1 cellular context compared by ENCODE assay signal in the genomic region with DNA sequence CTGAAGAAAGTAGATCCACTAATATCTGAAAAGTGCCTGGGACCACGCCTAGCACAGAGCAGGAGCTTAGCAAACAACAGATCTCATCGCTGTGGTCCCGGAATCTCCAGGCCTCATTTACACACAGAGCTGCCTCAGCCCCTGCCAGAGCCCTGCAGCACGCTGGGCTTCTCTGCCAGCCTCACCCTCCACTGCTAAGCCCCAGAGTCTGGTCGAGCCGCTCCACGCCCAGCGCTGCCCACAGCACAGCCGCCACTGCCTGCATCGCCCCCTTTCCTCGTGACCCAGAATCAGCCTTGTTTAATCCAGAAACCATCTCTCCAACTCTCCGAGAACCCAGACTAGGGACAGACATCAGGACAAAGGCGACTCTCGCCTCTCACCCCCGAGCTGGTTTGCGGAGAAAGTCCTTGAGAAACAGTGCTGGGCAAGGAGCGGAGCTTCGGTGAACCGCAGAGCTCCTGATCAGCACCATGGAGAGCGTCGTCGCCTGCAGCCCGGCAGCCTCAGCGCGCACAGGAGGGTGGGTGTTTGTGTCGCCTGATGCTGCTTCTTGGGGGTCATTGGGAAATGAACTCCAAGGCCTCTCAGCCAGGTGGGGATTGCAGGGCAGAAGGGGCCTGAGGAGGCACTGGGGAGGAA.
TF ChIP-seq lines count a peak whose summit lies in the region.

No MANE protein-coding gene starts in this region.

TF ChIP-seq in HepG2, 621 proteins besides CTCF, POLR2A, EP300 and RAD21 (continued from another document and continues in another):
- 0 out of 2 replicates have a peak, but pooled peaks have one; percentile 18 for TF ChIP-seq ELF3 (CRISPR knock-in tag; IDR thresholded peaks at IDR 0.05)
- TF ChIP-seq, protein P1, sequence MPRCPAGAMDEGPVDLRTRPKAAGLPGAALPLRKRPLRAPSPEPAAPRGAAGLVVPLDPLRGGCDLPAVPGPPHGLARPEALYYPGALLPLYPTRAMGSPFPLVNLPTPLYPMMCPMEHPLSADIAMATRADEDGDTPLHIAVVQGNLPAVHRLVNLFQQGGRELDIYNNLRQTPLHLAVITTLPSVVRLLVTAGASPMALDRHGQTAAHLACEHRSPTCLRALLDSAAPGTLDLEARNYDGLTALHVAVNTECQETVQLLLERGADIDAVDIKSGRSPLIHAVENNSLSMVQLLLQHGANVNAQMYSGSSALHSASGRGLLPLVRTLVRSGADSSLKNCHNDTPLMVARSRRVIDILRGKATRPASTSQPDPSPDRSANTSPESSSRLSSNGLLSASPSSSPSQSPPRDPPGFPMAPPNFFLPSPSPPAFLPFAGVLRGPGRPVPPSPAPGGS (CRISPR knock-in tag; IDR thresholded peaks at IDR 0.05) = no peak
- no peak for TF ChIP-seq FOXA3 (CRISPR knock-in tag; IDR thresholded peaks at IDR 0.05)
- no peak for TF ChIP-seq SUZ12 (IDR thresholded peaks at IDR 0.05; ENCODE audit: low read depth, low read length)
- no peak for TF ChIP-seq NFIC (IDR thresholded peaks at IDR 0.05; ENCODE audit: low read length)
- TF ChIP-seq, protein P2, sequence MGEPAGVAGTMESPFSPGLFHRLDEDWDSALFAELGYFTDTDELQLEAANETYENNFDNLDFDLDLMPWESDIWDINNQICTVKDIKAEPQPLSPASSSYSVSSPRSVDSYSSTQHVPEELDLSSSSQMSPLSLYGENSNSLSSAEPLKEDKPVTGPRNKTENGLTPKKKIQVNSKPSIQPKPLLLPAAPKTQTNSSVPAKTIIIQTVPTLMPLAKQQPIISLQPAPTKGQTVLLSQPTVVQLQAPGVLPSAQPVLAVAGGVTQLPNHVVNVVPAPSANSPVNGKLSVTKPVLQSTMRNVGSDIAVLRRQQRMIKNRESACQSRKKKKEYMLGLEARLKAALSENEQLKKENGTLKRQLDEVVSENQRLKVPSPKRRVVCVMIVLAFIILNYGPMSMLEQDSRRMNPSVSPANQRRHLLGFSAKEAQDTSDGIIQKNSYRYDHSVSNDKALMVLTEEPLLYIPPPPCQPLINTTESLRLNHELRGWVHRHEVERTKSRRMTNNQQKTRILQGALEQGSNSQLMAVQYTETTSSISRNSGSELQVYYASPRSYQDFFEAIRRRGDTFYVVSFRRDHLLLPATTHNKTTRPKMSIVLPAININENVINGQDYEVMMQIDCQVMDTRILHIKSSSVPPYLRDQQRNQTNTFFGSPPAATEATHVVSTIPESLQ (CRISPR knock-in tag; conservative IDR thresholded peaks at IDR 0.05) = no peak
- 0 out of 2 replicates have a peak, but pooled peaks have one; percentile 26 for TF ChIP-seq ERF (CRISPR knock-in tag; IDR thresholded peaks at IDR 0.05)
- peak; percentile 41; the same call in 1 of the 2 replicates for TF ChIP-seq TFE3 (CRISPR knock-in tag; IDR thresholded peaks at IDR 0.05)
- 0 out of 2 replicates have a peak, but pooled peaks have one; percentile 56 for TF ChIP-seq ZFYVE20 (CRISPR knock-in tag; IDR thresholded peaks at IDR 0.05; ENCODE audit: borderline replicate concordance, low read depth)
- no peak for TF ChIP-seq ZNF124 (CRISPR knock-in tag; IDR thresholded peaks at IDR 0.05)
- TF ChIP-seq HES4 (CRISPR knock-in tag; IDR thresholded peaks at IDR 0.05; ENCODE audit: borderline replicate concordance) = peak; percentile 81; the same call in 1 of the 2 replicates
- TF ChIP-seq ZNF569 (CRISPR knock-in tag; IDR thresholded peaks at IDR 0.05; ENCODE audit: borderline replicate concordance) = no peak
- no peak for TF ChIP-seq MTERF4 (CRISPR knock-in tag; IDR thresholded peaks at IDR 0.05)
- no peak for TF ChIP-seq TIGD3 (CRISPR knock-in tag; IDR thresholded peaks at IDR 0.05; ENCODE audit: borderline replicate concordance)
- TF ChIP-seq TSC22D2 (CRISPR knock-in tag; IDR thresholded peaks at IDR 0.05; ENCODE audit: borderline replicate concordance) = peak; percentile 80; the same call in 1 of the 2 replicates
- no peak for TF ChIP-seq FOXO4 (CRISPR knock-in tag; conservative IDR thresholded peaks at IDR 0.05)
- no peak for TF ChIP-seq ZSCAN29 (CRISPR knock-in tag; conservative IDR thresholded peaks at IDR 0.05)
- no peak; the same call in 1 of the 2 replicates for TF ChIP-seq TGIF2 (CRISPR knock-in tag; IDR thresholded peaks at IDR 0.05)
- no peak for TF ChIP-seq REL (CRISPR knock-in tag; conservative IDR thresholded peaks at IDR 0.05)
- no peak for TF ChIP-seq ZBTB10 (CRISPR knock-in tag; IDR thresholded peaks at IDR 0.05; ENCODE audit: borderline replicate concordance)
- no peak for TF ChIP-seq NCOA5 (CRISPR knock-in tag; IDR thresholded peaks at IDR 0.05)
- TF ChIP-seq SIX4 (CRISPR knock-in tag; IDR thresholded peaks at IDR 0.05) = no peak
- no peak for TF ChIP-seq SOX13 (IDR thresholded peaks at IDR 0.05)
- TF ChIP-seq SOX13 (CRISPR knock-in tag; conservative IDR thresholded peaks at IDR 0.05 in 1 of 2, IDR thresholded peaks at IDR 0.05 in 1 of 2) = 0 out of 4 replicates have a peak, but pooled peaks of 1 of the 2 experiments have one; percentile 14
- TF ChIP-seq ZNF543 (CRISPR knock-in tag; IDR thresholded peaks at IDR 0.05) = no peak
- 0 out of 2 replicates have a peak, but pooled peaks have one; percentile 32 for TF ChIP-seq FLYWCH1 (CRISPR knock-in tag; IDR thresholded peaks at IDR 0.05)
- no peak for TF ChIP-seq ZBTB4 (CRISPR knock-in tag; IDR thresholded peaks at IDR 0.05; ENCODE audit: borderline replicate concordance)
- TF ChIP-seq NR2F2 (IDR thresholded peaks at IDR 0.05; ENCODE audit: borderline replicate concordance, low read depth) = no peak
- no peak for TF ChIP-seq GLI4 (CRISPR knock-in tag; IDR thresholded peaks at IDR 0.05; ENCODE audit: borderline replicate concordance)
- TF ChIP-seq, protein P3, sequence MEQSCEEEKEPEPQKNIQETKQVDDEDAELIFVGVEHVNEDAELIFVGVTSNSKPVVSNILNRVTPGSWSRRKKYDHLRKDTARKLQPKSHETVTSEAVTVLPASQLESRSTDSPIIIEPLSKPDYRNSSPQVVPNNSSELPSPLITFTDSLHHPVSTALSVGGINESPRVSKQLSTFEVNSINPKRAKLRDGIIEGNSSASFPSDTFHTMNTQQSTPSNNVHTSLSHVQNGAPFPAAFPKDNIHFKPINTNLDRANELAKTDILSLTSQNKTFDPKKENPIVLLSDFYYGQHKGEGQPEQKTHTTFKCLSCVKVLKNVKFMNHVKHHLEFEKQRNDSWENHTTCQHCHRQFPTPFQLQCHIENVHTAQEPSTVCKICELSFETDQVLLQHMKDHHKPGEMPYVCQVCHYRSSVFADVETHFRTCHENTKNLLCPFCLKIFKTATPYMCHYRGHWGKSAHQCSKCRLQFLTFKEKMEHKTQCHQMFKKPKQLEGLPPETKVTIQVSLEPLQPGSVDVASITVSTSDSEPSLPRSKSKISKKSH (CRISPR knock-in tag; IDR thresholded peaks at IDR 0.05; ENCODE audit: borderline replicate concordance) = 0 out of 2 replicates have a peak, but pooled peaks have one; percentile 20
- TF ChIP-seq TBL1XR1 (IDR thresholded peaks at IDR 0.05; ENCODE audit: borderline replicate concordance, low read length, partially characterized antibody) = no peak
- TF ChIP-seq KLF15 (CRISPR knock-in tag; IDR thresholded peaks at IDR 0.05; ENCODE audit: borderline replicate concordance) = no peak
- peak; percentile 62; the same call in 1 of the 2 replicates for TF ChIP-seq ZSCAN21 (CRISPR knock-in tag; IDR thresholded peaks at IDR 0.05; ENCODE audit: borderline replicate concordance)
